In the genomic region with DNA sequence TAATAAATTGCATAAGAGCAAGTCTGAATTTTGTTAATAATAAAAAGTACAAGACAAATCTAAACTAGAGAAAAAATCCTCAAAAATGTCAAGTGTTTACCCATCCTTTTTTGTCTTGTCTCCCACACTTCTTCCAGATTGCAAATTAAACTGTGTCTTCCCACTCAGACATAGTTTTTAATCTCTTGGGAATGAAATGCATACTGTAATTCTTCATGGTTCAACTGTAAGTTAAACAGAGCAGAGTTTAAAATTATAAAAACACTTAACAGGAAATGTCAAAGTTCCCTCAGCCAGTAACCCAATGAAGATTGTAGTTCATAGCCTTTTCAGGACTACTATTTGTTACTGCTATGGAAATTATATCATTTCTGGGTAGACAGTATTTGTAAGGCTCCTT, we compare ENCODE assay signal across 21 cellular contexts.
DNase-seq lines count a peak whose midpoint lies in the region; ATAC-seq, FAIRE-seq and TF ChIP-seq lines count a peak whose summit lies in the region.
"Had no signal": no experiment of that assay in that cellular context is flagged by ENCODE, and none has a peak within 500 bp of the region (broad histone marks: within the 10 kb centered on the region; RNA-seq: fewer than 3 reads in every experiment).

No MANE protein-coding gene starts in this region.

- H3K27me3 ChIP-seq in CD4-positive, alpha-beta memory T cell (ENCODE audit: insufficient read depth, low read length): no peaks in the 10 kb centered on the region
- H3K27me3 ChIP-seq in H7 (ENCODE audit: control insufficient read depth, insufficient read depth, low read length): no peaks in the 10 kb centered on the region
- H3K27me3 ChIP-seq: esophagus muscularis mucosa, heart right ventricle, sigmoid colon had no signal

- peaks cover 45% of the 10 kb centered on the region for H3K4me1 ChIP-seq in CD4-positive, alpha-beta memory T cell (ENCODE audit: insufficient read depth, low read length)
- H3K4me1 ChIP-seq: heart right ventricle had no signal

- CTCF ChIA-PET in AG04449 (lab: Yijun Ruan, JAX): no interaction called here
- CTCF ChIA-PET in CD4-positive, alpha-beta memory T cell (lab: Charles Lee; ENCODE audit: partially characterized antibody): interaction anchor here (1.4 to 1.6 kb wide), 2 partner anchors 47 to 306 kb away, joined by 6 to 7 read pairs; a partner anchor contains a TSS

- H3K27ac Mint-ChIP-seq in CD4-positive, alpha-beta memory T cell: peak overlapping the region in 5 of 7 donors; percentile 19 to 70 (median 51)
- H3K27ac Mint-ChIP-seq in activated naive CD8-positive, alpha-beta T cell treated with anti-CD3 and anti-CD28 coated beads for 36 hours: peak overlapping the region; percentile 68
- H3K27ac Mint-ChIP-seq: activated T-helper 2 cell treated with anti-CD3 and anti-CD28 coated beads, Interferon-gamma antibody, Interleukin-2, Interleukin-4, amounts not matched to agents 10 μg/mL and 5 μg/mL and 100 μg/mL, durations not matched to agents 14 hours and 24 hours and 36 hours; GM23338; type B pancreatic cell had no signal

- H3K4me3 ChIP-seq in AG04449 (ENCODE audit: low read depth, low read length) (no peak overlapping the region), H7 (ENCODE audit: insufficient read depth, low read depth, low read length) (no peak overlapping the region)
- no peak overlapping the region for H3K4me3 ChIP-seq in CD4-positive, alpha-beta memory T cell (ENCODE audit: low read length in 2 of 2)
- H3K4me3 ChIP-seq: esophagus muscularis mucosa, GM23338, heart right ventricle, sigmoid colon had no signal

- FAIRE-seq in islet of Langerhans (lab: Jason Lieb, UNC): peak; percentile 30
- FAIRE-seq: D721Med had no signal

- H3K36me3 ChIP-seq in CD4-positive, alpha-beta memory T cell (ENCODE audit: insufficient read depth, low read length): no peaks in the 10 kb centered on the region
- no peaks in the 10 kb centered on the region for H3K36me3 ChIP-seq in H7 (replicated peaks; ENCODE audit: control insufficient read depth, insufficient read depth, low read length)
- H3K36me3 ChIP-seq: esophagus muscularis mucosa, heart right ventricle, sigmoid colon had no signal

- no peaks in the 10 kb centered on the region for H3K9me3 ChIP-seq in CD4-positive, alpha-beta memory T cell (ENCODE audit: control insufficient read depth in 1 of 2, low read length in 2 of 2)

- peaks cover 19 to 36% (median 31%) of the 10 kb centered on the region in 4 donors for H3K4me1 Mint-ChIP-seq in CD4-positive, alpha-beta memory T cell
- H3K4me1 Mint-ChIP-seq in activated naive CD8-positive, alpha-beta T cell treated with anti-CD3 and anti-CD28 coated beads for 36 hours: peaks cover 44% of the 10 kb centered on the region
- H3K4me1 Mint-ChIP-seq: GM23338 had no signal

- H3K9me3 Mint-ChIP-seq in CD4-positive, alpha-beta memory T cell: peaks cover 0 to 21% (median 15%) of the 10 kb centered on the region in 8 donors
- H3K9me3 Mint-ChIP-seq in activated naive CD8-positive, alpha-beta T cell treated with anti-CD3 and anti-CD28 coated beads for 36 hours: peaks cover 8% of the 10 kb centered on the region

- peaks cover 11 to 24% of the 10 kb centered on the region in 2 donors for H3K36me3 Mint-ChIP-seq in CD4-positive, alpha-beta memory T cell
- peaks cover 34% of the 10 kb centered on the region for H3K36me3 Mint-ChIP-seq in activated naive CD8-positive, alpha-beta T cell treated with anti-CD3 and anti-CD28 coated beads for 36 hours
- H3K36me3 Mint-ChIP-seq: type B pancreatic cell had no signal

- DNase-seq in AG04449 (ENCODE audit: low read depth, low spot score): peak; percentile 23
- no peak for DNase-seq in CD4-positive, alpha-beta memory T cell
- DNase-seq in activated naive CD8-positive, alpha-beta T cell treated with anti-CD3 and anti-CD28 coated beads for 36 hours: no peak
- no peak for DNase-seq in H7
- no peak for DNase-seq in islet precursor cell
- DNase-seq: aorta; effector CD4-positive, alpha-beta T cell; heart right ventricle; NCI-H146; SHP77 treated with DMSO at 0.1 percent for 48 hours; sigmoid colon; stimulated activated naive CD8-positive, alpha-beta T cell treated with anti-CD3 and anti-CD28 coated beads, Interleukin-15, Interleukin-2, amounts not matched to agents 100 U/mL and 50 U/mL, for 24 hours; T-helper 2 cell had no signal

- POLR2A ChIA-PET in AG04449 (lab: Yijun Ruan, JAX): no interaction called here
- POLR2A ChIA-PET in CD4-positive, alpha-beta memory T cell (lab: Charles Lee; ENCODE audit: partially characterized antibody): interaction anchor here (1.0 to 2.1 kb wide), 2 partner anchors 8 to 13 kb away, joined by 3 to 13 read pairs; no protein-coding TSS in a partner anchor

- peak overlapping the region in 2 of 8 donors; percentile 29 to 80 for H3K4me3 Mint-ChIP-seq in CD4-positive, alpha-beta memory T cell
- H3K4me3 Mint-ChIP-seq in activated naive CD8-positive, alpha-beta T cell treated with anti-CD3 and anti-CD28 coated beads for 36 hours: no peak overlapping the region
- H3K4me3 Mint-ChIP-seq: GM23338, type B pancreatic cell had no signal

- no peaks in the 10 kb centered on the region for H3K27me3 Mint-ChIP-seq in CD4-positive, alpha-beta memory T cell
- no peaks in the 10 kb centered on the region for H3K27me3 Mint-ChIP-seq in activated naive CD8-positive, alpha-beta T cell treated with anti-CD3 and anti-CD28 coated beads for 36 hours
- H3K27me3 Mint-ChIP-seq: type B pancreatic cell had no signal

- ATAC-seq in HG02642 (IDR thresholded peaks at IDR 0.05; ENCODE audit: poor library complexity, unreplicated experiment): no peak
- no peak for ATAC-seq in GM18873 (IDR thresholded peaks at IDR 0.05; ENCODE audit: low FRiP score, unreplicated experiment)
- ATAC-seq: GM23338; heart right ventricle; stimulated activated naive CD8-positive, alpha-beta T cell treated with anti-CD3 and anti-CD28 coated beads, Interleukin-15, Interleukin-2, amounts not matched to agents 100 U/mL and 50 U/mL, for 24 hours had no signal

- TF ChIP-seq CTCF in AG04449 (IDR thresholded peaks at IDR 0.05; ENCODE audit: insufficient read depth, low read length, missing control alignments): no peak

- H3K27ac ChIP-seq in CD4-positive, alpha-beta memory T cell (ENCODE audit: low read depth, low read length): no peak overlapping the region
- H3K27ac ChIP-seq: esophagus muscularis mucosa, heart right ventricle, sigmoid colon had no signal

- intact Hi-C loops in CD4-positive, alpha-beta memory T cell (cut with micrococcal nuclease): no loop called here
